17 cellular contexts compared by ENCODE assay signal in genomic region chrX:44529315-44529714, GRCh38. TPM values are rescaled to one million over a fixed set of nuclear protein-coding genes. Genes with fewer than 3 reads are reported as not detected.
A peak's percentile ranks its signal among the peaks of the same experiment; 100 is the strongest.
DNase-seq lines count a peak whose midpoint lies in the region; TF ChIP-seq lines count a peak whose summit lies in the region.
"Had no signal": no experiment of that assay in that cellular context is flagged by ENCODE, and none has a peak within 500 bp of the region (broad histone marks: within the 10 kb centered on the region; RNA-seq: fewer than 3 reads in every experiment).

No MANE protein-coding gene starts in this region.

- H3K27ac ChIP-seq in GM23248 (no peak overlapping the region), mesenchymal stem cell (ENCODE audit: low read length, poor library complexity, severe bottlenecking) (no peak overlapping the region), mesendoderm (ENCODE audit: low read depth, low read length) (no peak overlapping the region), coronary artery (no peak overlapping the region)
- H3K27ac ChIP-seq: 22Rv1, Peyer's patch had no signal

- H3K4ac ChIP-seq in mesenchymal stem cell (ENCODE audit: low read depth in 1 of 2, low read length in 2 of 2) (no peak overlapping the region), mesendoderm (ENCODE audit: low read depth, low read length) (no peak overlapping the region)

- TF ChIP-seq CTCF in nephron progenitor cell (IDR thresholded peaks at IDR 0.05) (no peak), coronary artery (IDR thresholded peaks at IDR 0.05) (no peak)

- H3K23ac ChIP-seq in mesenchymal stem cell (ENCODE audit: low read length in 2 of 2) (no peak overlapping the region), mesendoderm (ENCODE audit: low read length) (no peak overlapping the region)

- H3K27me3 Mint-ChIP-seq in nephron progenitor cell (ENCODE audit: low read depth, poor library complexity): no peaks in the 10 kb centered on the region

- no peaks in the 10 kb centered on the region for H4K20me1 ChIP-seq in GM23248 (ENCODE audit: insufficient read depth)

- no peaks in the 10 kb centered on the region for H3F3A ChIP-seq in GM23248 (ENCODE audit: insufficient read depth)

- H3K9me3 ChIP-seq in GM23248 (ENCODE audit: low read depth) (no peaks in the 10 kb centered on the region), mesenchymal stem cell (ENCODE audit: control insufficient read depth, low read length) (no peaks in the 10 kb centered on the region)
- H3K9me3 ChIP-seq: Peyer's patch had no signal

- H2BK15ac ChIP-seq in mesenchymal stem cell (ENCODE audit: low read depth, poor library complexity, severe bottlenecking): no peak overlapping the region
- H2BK15ac ChIP-seq in mesendoderm (replicated peaks; ENCODE audit: low read depth): no peak overlapping the region

- no peak overlapping the region for H3K4me3 Mint-ChIP-seq in nephron progenitor cell

- H2AFZ ChIP-seq in GM23248: no peak overlapping the region
- H2AFZ ChIP-seq in mesenchymal stem cell (ENCODE audit: low read depth, low read length): no peak overlapping the region

- DNase-seq in DMS 273 (lab: John Stamatoyannopoulos, UW; ENCODE audit: unreplicated experiment): peak; percentile 12
- DNase-seq in DMS 273 treated with DMSO at 0.1 percent for 48 hours (lab: John Stamatoyannopoulos, UW): no peak
- peak; percentile 6 for DNase-seq in GM23248
- peak; percentile 34 for DNase-seq in cerebellar cortex (ENCODE audit: low spot score)
- no peak for DNase-seq in nephron progenitor cell
- no peak for DNase-seq in mesenchymal stem cell
- DNase-seq in mesendoderm: no peak
- no peak for DNase-seq in coronary artery (ENCODE audit: low spot score)
- DNase-seq: AML-193, DND-41, NCI-H1105, NCI-H146, NCI-H2029, NCI-H446 treated with DMSO at 0.1 percent for 48 hours, NCI-H748 treated with DMSO at 0.1 percent for 48 hours, Peyer's patch had no signal

- 73% methylated on average over 3 of the region's 3 CpGs for WGBS in GM23248 (ENCODE audit: low coverage in 1 of 2, low lambda C conversion rate in 2 of 2, missing lambda C conversion rate in 2 of 2), 2 experiments
- 100% methylated on average over 2 of the region's 3 CpGs for WGBS in mesenchymal stem cell
- no CpG with 5 or more reads among the region's 3 CpGs for WGBS in mesendoderm (ENCODE audit: extremely low coverage, insufficient coverage, low lambda C conversion rate)

- H3K4me3 ChIP-seq in GM23248 (no peak overlapping the region), mesenchymal stem cell (ENCODE audit: insufficient read depth in 1 of 2, low read depth in 1 of 2, low read length in 2 of 2) (no peak overlapping the region), mesendoderm (ENCODE audit: low read length) (no peak overlapping the region), coronary artery (no peak overlapping the region)
- H3K4me3 ChIP-seq: Peyer's patch had no signal

- no peaks in the 10 kb centered on the region for H3K4me1 ChIP-seq in GM23248 (ENCODE audit: insufficient read depth)
- H3K4me1 ChIP-seq in mesenchymal stem cell (ENCODE audit: control insufficient read depth, insufficient read depth, low read depth, low read length): no peaks in the 10 kb centered on the region
- H3K4me1 ChIP-seq in mesendoderm (ENCODE audit: control insufficient read depth, low read depth, low read length): no peaks in the 10 kb centered on the region
- H3K4me1 ChIP-seq: Peyer's patch had no signal

- H2BK12ac ChIP-seq in mesenchymal stem cell (ENCODE audit: low read length in 2 of 2): no peak overlapping the region

- peak overlapping the region; percentile 69 for H3K27ac Mint-ChIP-seq in nephron progenitor cell

- H3K79me1 ChIP-seq in mesenchymal stem cell (replicated peaks; ENCODE audit: low read length, poor library complexity, severe bottlenecking) (no peaks in the 10 kb centered on the region), mesendoderm (ENCODE audit: low read length) (no peaks in the 10 kb centered on the region)

- H3K79me2 ChIP-seq in GM23248 (ENCODE audit: insufficient read depth): no peaks in the 10 kb centered on the region; the same call in 1 of the 2 replicates
- no peaks in the 10 kb centered on the region for H3K79me2 ChIP-seq in mesendoderm (ENCODE audit: control insufficient read depth, insufficient read depth, low read length)

- H3K14ac ChIP-seq in mesenchymal stem cell (ENCODE audit: low read length in 2 of 2): no peak overlapping the region

- H2AK5ac ChIP-seq in mesenchymal stem cell (ENCODE audit: low read length, severe bottlenecking) (no peak overlapping the region), mesendoderm (ENCODE audit: low read length) (no peak overlapping the region)

- H3K18ac ChIP-seq in mesenchymal stem cell (ENCODE audit: low read depth in 1 of 2, low read length in 2 of 2): no peak overlapping the region
- H3K18ac ChIP-seq in mesendoderm (ENCODE audit: low read length): no peak overlapping the region

- in situ Hi-C loops in GM23248 (cut with MboI): no loop called here

- H2BK120ac ChIP-seq in mesenchymal stem cell (ENCODE audit: low read depth, low read length) (no peak overlapping the region), mesendoderm (ENCODE audit: low read depth, low read length) (no peak overlapping the region)

- H4K91ac ChIP-seq in mesenchymal stem cell (ENCODE audit: low read length): no peak overlapping the region

- H3K56ac ChIP-seq in mesendoderm (ENCODE audit: low read length): no peak overlapping the region

- H3K9me3 Mint-ChIP-seq in nephron progenitor cell: peaks cover 43% of the 10 kb centered on the region

- peaks cover 5% of the 10 kb centered on the region for H3K4me1 Mint-ChIP-seq in nephron progenitor cell

- H3K36me3 Mint-ChIP-seq in nephron progenitor cell (ENCODE audit: low read depth): peaks cover 42% of the 10 kb centered on the region

- no peak overlapping the region for H3K4me2 ChIP-seq in GM23248 (ENCODE audit: unreplicated experiment)
- H3K4me2 ChIP-seq in mesenchymal stem cell (ENCODE audit: low read length, poor library complexity, severe bottlenecking): no peak overlapping the region
- no peak overlapping the region for H3K4me2 ChIP-seq in mesendoderm (ENCODE audit: low read length)

- no peaks in the 10 kb centered on the region for H3K9me2 ChIP-seq in GM23248 (ENCODE audit: insufficient read depth)

- no peak overlapping the region for H4K8ac ChIP-seq in mesenchymal stem cell (ENCODE audit: low read length)
- H4K8ac ChIP-seq in mesendoderm (ENCODE audit: low read depth, low read length): no peak overlapping the region

- H3K36me3 ChIP-seq in GM23248 (ENCODE audit: low read depth) (no peaks in the 10 kb centered on the region), mesenchymal stem cell (ENCODE audit: control insufficient read depth in 1 of 2, insufficient read depth in 2 of 2, low read depth in 1 of 2, low read length in 2 of 2) (peaks cover 0 to 6% of the 10 kb centered on the region in 2 experiments), mesendoderm (ENCODE audit: control insufficient read depth, insufficient read depth, low read length) (no peaks in the 10 kb centered on the region)
- H3K36me3 ChIP-seq: Peyer's patch had no signal

- H3K9ac ChIP-seq in GM23248: no peak overlapping the region
- H3K9ac ChIP-seq in mesenchymal stem cell (ENCODE audit: low read length): no peak overlapping the region
- H3K9ac ChIP-seq in mesendoderm (ENCODE audit: low read length): no peak overlapping the region

- H3K27me3 ChIP-seq in GM23248 (replicated peaks; ENCODE audit: insufficient read depth): no peaks in the 10 kb centered on the region
- no peaks in the 10 kb centered on the region for H3K27me3 ChIP-seq in mesenchymal stem cell (ENCODE audit: control insufficient read depth in 1 of 2, insufficient read depth in 1 of 2, low read length in 2 of 2)
- no peaks in the 10 kb centered on the region for H3K27me3 ChIP-seq in mesendoderm (ENCODE audit: insufficient read depth, low read length, poor library complexity)
- H3K27me3 ChIP-seq: Peyer's patch had no signal

- no peak overlapping the region for H2BK5ac ChIP-seq in mesenchymal stem cell (ENCODE audit: low read depth, low read length, poor library complexity, severe bottlenecking)
- H2BK5ac ChIP-seq in mesendoderm (ENCODE audit: low read length): no peak overlapping the region

- H4K5ac ChIP-seq in mesendoderm (ENCODE audit: low read length): no peak overlapping the region

RNA-seq across cellular contexts. Expression of gene FUNDC1, which starts 13.3 kb away (rescaled TPM):
- total RNA-seq in GM23248 (2014; rRNA removed; shearing (Covaris generic)): 7.8 and 19.6 TPM in 2 replicates
- polyA plus RNA-seq in GM23248 (2016; fragmentation: Nextera tagmentation; extraction: Ambion mirVana): 13.9 and 14.8 TPM in 2 replicates
- 17.0 TPM for polyA plus RNA-seq in mesenchymal stem cell (2013, experiment 1 of 2)
- polyA plus RNA-seq in mesenchymal stem cell (2013, experiment 2 of 2): 16.5 TPM
- 23.3 TPM for polyA plus RNA-seq in mesendoderm (2013, experiment 1 of 2)
- 25.0 TPM for polyA plus RNA-seq in mesendoderm (2013, experiment 2 of 2)

Comparison
In these comparisons a context has a peak if more than half of its experiments do, and no peak if none do; other contexts are left out.
1. DNase-seq: peak in DMS 273 (single experiment), GM23248 (single experiment) and cerebellar cortex (single experiment); none in DMS 273 treated with DMSO at 0.1 percent for 48 hours (single experiment), nephron progenitor cell (single experiment), mesenchymal stem cell (single experiment), mesendoderm (single experiment) and coronary artery (single experiment).